In the genomic region with DNA sequence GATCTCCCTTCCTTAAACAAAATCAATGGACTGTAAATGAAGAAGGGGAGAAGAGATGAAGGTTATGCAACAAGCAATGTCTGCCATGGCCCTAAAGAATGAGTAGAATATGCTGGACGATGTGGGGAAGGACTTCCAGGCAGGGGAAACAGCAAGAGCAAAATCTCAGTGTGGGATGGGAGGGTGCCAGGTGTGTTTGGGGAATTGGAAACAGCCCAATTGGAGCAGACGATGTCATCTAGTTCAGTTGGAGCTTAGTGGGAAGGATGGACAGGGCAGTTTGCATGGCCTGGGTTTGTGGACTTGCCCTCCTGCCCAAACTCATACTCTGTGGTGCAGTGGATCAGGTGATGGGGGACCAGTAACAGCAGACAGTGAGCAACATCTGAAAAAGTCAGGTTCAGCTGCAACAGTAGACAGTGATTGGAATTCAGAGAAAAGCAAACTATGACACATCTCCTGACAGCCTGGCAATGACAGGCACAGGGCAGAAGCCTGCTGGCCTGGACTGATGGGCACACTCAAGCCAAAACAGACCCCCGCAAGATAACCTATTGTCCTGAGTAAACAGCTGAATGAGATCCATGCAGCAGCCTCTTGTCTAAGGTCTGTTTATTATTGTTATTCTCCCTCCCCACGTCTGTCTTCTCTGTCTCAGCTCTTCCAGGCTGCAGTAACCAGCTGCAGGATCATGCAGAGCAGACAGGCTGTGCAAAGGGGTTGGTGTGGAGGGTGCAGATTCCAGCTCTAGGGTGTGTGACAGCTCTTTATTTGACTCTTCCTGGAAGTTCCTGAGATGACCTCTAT, we compare ENCODE assay signal across 19 cellular contexts. TPM values are rescaled to one million over a fixed set of nuclear protein-coding genes. Genes with fewer than 3 reads are reported as not detected.
DNase-seq lines count a peak whose midpoint lies in the region; ATAC-seq, FAIRE-seq and TF ChIP-seq lines count a peak whose summit lies in the region.
"Had no signal": no experiment of that assay in that cellular context is flagged by ENCODE, and none has a peak within 500 bp of the region (broad histone marks: within the 10 kb centered on the region; RNA-seq: fewer than 3 reads in every experiment).

No MANE protein-coding gene starts in this region.

- TF ChIP-seq CTCF in A549 (IDR thresholded peaks at IDR 0.05) (no peak), HEK293 (tag by site-specific recombination; IDR thresholded peaks at IDR 0.05) (no peak), brain (conservative IDR thresholded peaks at IDR 0.05) (no peak), nephron (IDR thresholded peaks at IDR 0.05; ENCODE audit: unreplicated experiment in 3 of 3) (no peak)

- H3K36me3 ChIP-seq in HEK293 (ENCODE audit: control insufficient read depth in 2 of 2, insufficient read depth in 1 of 2, low read length in 2 of 2), result no peaks in the 10 kb centered on the region

- no peak for DNase-seq in A549 (ENCODE audit: low read depth in 1 of 2, low spot score in 1 of 2)
- no peak for DNase-seq in T-helper 2 cell treated with Interferon-gamma antibody and Interleukin-4, amounts not matched to agents 5 μg/mL and 100 μg/mL, for 36 hours (ENCODE audit: low spot score)
- no peak for DNase-seq in activated T-helper 1 cell treated with anti-CD3 and anti-CD28 coated beads, Interleukin-12 subunit alpha, Interleukin-12 subunit beta, Interleukin-2, Interleukin-4 antibody, amounts not matched to agents 30 ng/mL and 10 ng/mL and 1 ng/mL, durations not matched to agents 14 hours and 24 hours and 36 hours (ENCODE audit: low spot score)
- DNase-seq in effector memory CD8-positive, alpha-beta T cell, result no peak
- DNase-seq in NCI-H226, result no peak
- DNase-seq: activated gamma-delta T cell treated with Interleukin-2 at 50 U/mL for 16 hours; DMS153; naive thymus-derived CD4-positive, alpha-beta T cell; SIG-M5; T-helper 9 cell had no signal

- peak; percentile 63 to 72; a peak in 5 of 6 replicates for ATAC-seq in A549
- ATAC-seq in effector memory CD8-positive, alpha-beta T cell (replicated peaks), result no peak
- ATAC-seq: naive thymus-derived CD4-positive, alpha-beta T cell had no signal

- H3K4me3 ChIP-seq in A549, result no peak overlapping the region
- no peak overlapping the region for H3K4me3 ChIP-seq in HEK293 (ENCODE audit: low read depth, low read length)
- H3K4me3 ChIP-seq: coronary artery had no signal

- no peak for TF ChIP-seq RAD21 in A549 (conservative IDR thresholded peaks at IDR 0.05 in 1 of 2, IDR thresholded peaks at IDR 0.05 in 1 of 2)

- H3K27ac Mint-ChIP-seq in brain, result peak overlapping the region in 4 of 5 experiments; percentile 4 to 89 (median 20)
- peak overlapping the region; percentile 22 to 84 (median 66) for H3K27ac Mint-ChIP-seq in nephron
- H3K27ac Mint-ChIP-seq in T-helper 2 cell treated with Interferon-gamma antibody and Interleukin-4, amounts not matched to agents 5 μg/mL and 100 μg/mL, for 36 hours, result no peak overlapping the region
- H3K27ac Mint-ChIP-seq in activated T-helper 1 cell treated with anti-CD3 and anti-CD28 coated beads, Interleukin-12 subunit alpha, Interleukin-12 subunit beta, Interleukin-2, Interleukin-4 antibody, amounts not matched to agents 30 ng/mL and 10 ng/mL and 1 ng/mL, durations not matched to agents 14 hours and 24 hours and 36 hours, result no peak overlapping the region
- no peak overlapping the region for H3K27ac Mint-ChIP-seq in effector memory CD8-positive, alpha-beta T cell
- H3K27ac Mint-ChIP-seq: naive thymus-derived CD4-positive, alpha-beta T cell; progenitor cell of endocrine pancreas had no signal

- H3K27me3 Mint-ChIP-seq in brain (peaks cover 16% of the 10 kb centered on the region), nephron (ENCODE audit: low read depth) (peaks cover 19% of the 10 kb centered on the region)
- H3K27me3 Mint-ChIP-seq in T-helper 2 cell treated with Interferon-gamma antibody and Interleukin-4, amounts not matched to agents 5 μg/mL and 100 μg/mL, for 36 hours (ENCODE audit: low read depth), result peaks cover 17% of the 10 kb centered on the region
- peaks cover 19% of the 10 kb centered on the region for H3K27me3 Mint-ChIP-seq in activated T-helper 1 cell treated with anti-CD3 and anti-CD28 coated beads, Interleukin-12 subunit alpha, Interleukin-12 subunit beta, Interleukin-2, Interleukin-4 antibody, amounts not matched to agents 30 ng/mL and 10 ng/mL and 1 ng/mL, durations not matched to agents 14 hours and 24 hours and 36 hours (ENCODE audit: insufficient read depth)
- H3K27me3 Mint-ChIP-seq in effector memory CD8-positive, alpha-beta T cell, result peaks cover 62 to 94% of the 10 kb centered on the region in 2 donors

- intact Hi-C loops in activated T-helper 1 cell treated with anti-CD3 and anti-CD28 coated beads, Interleukin-12 subunit alpha, Interleukin-12 subunit beta, Interleukin-2, Interleukin-4 antibody, amounts not matched to agents 30 ng/mL and 10 ng/mL and 1 ng/mL, durations not matched to agents 14 hours and 24 hours and 36 hours (cut with micrococcal nuclease), result no loop called here

- no peak for FAIRE-seq in A549 (lab: Jason Lieb, UNC)
- FAIRE-seq: frontal cortex, HTR-8/SVneo had no signal

- H3K4me2 ChIP-seq in A549, result peak overlapping the region; percentile 39; the same call in 1 of the 3 replicates

- CTCF ChIA-PET in A549 (lab: Yijun Ruan, JAX), result interaction anchor here (1.0 to 1.3 kb wide), 3 partner anchors 15 to 85 kb away, joined by 4 to 6 read pairs (median 4); no protein-coding TSS in a partner anchor
- CTCF ChIA-PET in HEK293 (lab: Yijun Ruan, JAX), result interaction anchor here (0.6 to 1.8 kb wide), 4 partner anchors 15 to 84 kb away, joined by 3 to 5 read pairs (median 4); no protein-coding TSS in a partner anchor

- H3K36me3 Mint-ChIP-seq in brain (no peaks in the 10 kb centered on the region), nephron (ENCODE audit: low read depth) (no peaks in the 10 kb centered on the region)
- no peaks in the 10 kb centered on the region for H3K36me3 Mint-ChIP-seq in T-helper 2 cell treated with Interferon-gamma antibody and Interleukin-4, amounts not matched to agents 5 μg/mL and 100 μg/mL, for 36 hours (ENCODE audit: low read depth)
- H3K36me3 Mint-ChIP-seq in activated T-helper 1 cell treated with anti-CD3 and anti-CD28 coated beads, Interleukin-12 subunit alpha, Interleukin-12 subunit beta, Interleukin-2, Interleukin-4 antibody, amounts not matched to agents 30 ng/mL and 10 ng/mL and 1 ng/mL, durations not matched to agents 14 hours and 24 hours and 36 hours (ENCODE audit: low read depth), result no peaks in the 10 kb centered on the region
- no peaks in the 10 kb centered on the region for H3K36me3 Mint-ChIP-seq in effector memory CD8-positive, alpha-beta T cell (ENCODE audit: insufficient read depth)
- H3K36me3 Mint-ChIP-seq: naive thymus-derived CD4-positive, alpha-beta T cell had no signal

- POLR2A ChIA-PET in A549 (lab: Yijun Ruan, JAX) (no interaction called here), HEK293 (lab: Yijun Ruan, JAX) (no interaction called here)

- WGBS in A549 (ENCODE audit: missing lambda C conversion rate), result 30% methylated on average over 4 of the region's 4 CpGs

- H3K4me3 Mint-ChIP-seq in brain (no peak overlapping the region), nephron (no peak overlapping the region)
- H3K4me3 Mint-ChIP-seq in T-helper 2 cell treated with Interferon-gamma antibody and Interleukin-4, amounts not matched to agents 5 μg/mL and 100 μg/mL, for 36 hours, result no peak overlapping the region
- H3K4me3 Mint-ChIP-seq in activated T-helper 1 cell treated with anti-CD3 and anti-CD28 coated beads, Interleukin-12 subunit alpha, Interleukin-12 subunit beta, Interleukin-2, Interleukin-4 antibody, amounts not matched to agents 30 ng/mL and 10 ng/mL and 1 ng/mL, durations not matched to agents 14 hours and 24 hours and 36 hours, result no peak overlapping the region
- H3K4me3 Mint-ChIP-seq in effector memory CD8-positive, alpha-beta T cell, result no peak overlapping the region
- H3K4me3 Mint-ChIP-seq: naive thymus-derived CD4-positive, alpha-beta T cell had no signal

- H3K4me1 Mint-ChIP-seq in brain, result peaks cover 21% of the 10 kb centered on the region
- peaks cover 46% of the 10 kb centered on the region for H3K4me1 Mint-ChIP-seq in nephron
- no peaks in the 10 kb centered on the region for H3K4me1 Mint-ChIP-seq in T-helper 2 cell treated with Interferon-gamma antibody and Interleukin-4, amounts not matched to agents 5 μg/mL and 100 μg/mL, for 36 hours (ENCODE audit: low read depth)
- H3K4me1 Mint-ChIP-seq in activated T-helper 1 cell treated with anti-CD3 and anti-CD28 coated beads, Interleukin-12 subunit alpha, Interleukin-12 subunit beta, Interleukin-2, Interleukin-4 antibody, amounts not matched to agents 30 ng/mL and 10 ng/mL and 1 ng/mL, durations not matched to agents 14 hours and 24 hours and 36 hours (ENCODE audit: low read depth), result no peaks in the 10 kb centered on the region
- H3K4me1 Mint-ChIP-seq in effector memory CD8-positive, alpha-beta T cell (ENCODE audit: low read depth in 2 of 2), result no peaks in the 10 kb centered on the region
- H3K4me1 Mint-ChIP-seq: naive thymus-derived CD4-positive, alpha-beta T cell had no signal

- peaks cover 13% of the 10 kb centered on the region; the same call in 2 of the 3 replicates for H3K4me1 ChIP-seq in A549
- no peaks in the 10 kb centered on the region for H3K4me1 ChIP-seq in HEK293 (ENCODE audit: control insufficient read depth, insufficient read depth, low read length)

- H3K27ac ChIP-seq in A549, result no peak overlapping the region
- no peak overlapping the region for H3K27ac ChIP-seq in HEK293 (ENCODE audit: extremely low read depth, low read depth, low read length)
- H3K27ac ChIP-seq: coronary artery, epithelial cell of prostate had no signal

- TF ChIP-seq POLR2A in A549 (IDR thresholded peaks at IDR 0.05; ENCODE audit: low read length), result no peak

- H3K9me3 ChIP-seq in A549, result no peaks in the 10 kb centered on the region
- no peaks in the 10 kb centered on the region for H3K9me3 ChIP-seq in HEK293 (ENCODE audit: control insufficient read depth, insufficient read depth, low read depth, low read length)

- no peak for TF ChIP-seq EP300 in A549 (IDR thresholded peaks at IDR 0.05)

- H3K9me3 Mint-ChIP-seq in brain (peaks cover 0 to 7% (median 0%) of the 10 kb centered on the region in 5 experiments), nephron (no peaks in the 10 kb centered on the region)
- H3K9me3 Mint-ChIP-seq in T-helper 2 cell treated with Interferon-gamma antibody and Interleukin-4, amounts not matched to agents 5 μg/mL and 100 μg/mL, for 36 hours, result no peaks in the 10 kb centered on the region
- H3K9me3 Mint-ChIP-seq in activated T-helper 1 cell treated with anti-CD3 and anti-CD28 coated beads, Interleukin-12 subunit alpha, Interleukin-12 subunit beta, Interleukin-2, Interleukin-4 antibody, amounts not matched to agents 30 ng/mL and 10 ng/mL and 1 ng/mL, durations not matched to agents 14 hours and 24 hours and 36 hours, result no peaks in the 10 kb centered on the region
- H3K9me3 Mint-ChIP-seq in effector memory CD8-positive, alpha-beta T cell, result no peaks in the 10 kb centered on the region

RNA-seq across cellular contexts. Expression of gene PRELP, which starts 50.5 kb away (rescaled TPM):
- polyA plus RNA-seq in A549 (2011; rRNA removed) (not detected in 2 replicates), A549 (2017; fragmentation: RNase III; extraction: RNeasy Plus Mini Kit Qiagen cat#74134 plus additional on column Dnase treatment) (not detected in 3 replicates), brain (ENCODE audit: insufficient read depth, low read depth, low replicate concordance) (13.3 TPM)
- polyA plus RNA-seq in A549 (2012; cell fraction: cytosol; rRNA removed), result not detected in 2 replicates
- polyA plus RNA-seq in A549 (2012; cell fraction: nucleus; rRNA removed), result 0.01 TPM in 1 of 2 replicates, not detected in the other
- not detected in 2 replicates for polyA minus RNA-seq in A549 (2011; rRNA and poly(A)+ RNA removed)
- total RNA-seq in activated T-helper 1 cell treated with anti-CD3 and anti-CD28 coated beads, Interleukin-12 subunit alpha, Interleukin-12 subunit beta, Interleukin-2, Interleukin-4 antibody, amounts not matched to agents 30 ng/mL and 10 ng/mL and 1 ng/mL, durations not matched to agents 14 hours and 24 hours and 36 hours, result not detected in 2 replicates
- total RNA-seq: M059J; naive thymus-derived CD4-positive, alpha-beta T cell had no signal
- polyA plus RNA-seq: naive thymus-derived CD4-positive, alpha-beta T cell had no signal

Comparison
In these comparisons a context has a peak if more than half of its experiments do, and no peak if none do; other contexts are left out.
1. H3K27ac Mint-ChIP-seq: peak in brain (4 of 5) and nephron (3 of 3); none in T-helper 2 cell treated with Interferon-gamma antibody and Interleukin-4, amounts not matched to agents 5 μg/mL and 100 μg/mL, for 36 hours (single experiment), activated T-helper 1 cell treated with anti-CD3 and anti-CD28 coated beads, Interleukin-12 subunit alpha, Interleukin-12 subunit beta, Interleukin-2, Interleukin-4 antibody, amounts not matched to agents 30 ng/mL and 10 ng/mL and 1 ng/mL, durations not matched to agents 14 hours and 24 hours and 36 hours (single experiment) and effector memory CD8-positive, alpha-beta T cell (0 of 2).
2. RNA of gene PRELP, which starts 50.5 kb away (polyA plus RNA-seq): 13.3 TPM in brain (single experiment); 0.01 TPM in A549; every median in the first group is over 10 times any median in the second.